In genomic region chr7:87475359-87476178, GRCh38 we compare ENCODE assay signal across 1 cellular context.
TF ChIP-seq lines count a peak whose summit lies in the region.

Gene ABCB4 (minus strand): TSS chr7:87475680. CDS start chr7:87475465, 215 bp downstream.

TF ChIP-seq in HepG2, 621 proteins besides CTCF, POLR2A, EP300 and RAD21 (continued from another document and continues in another):
- TF ChIP-seq IRX3 (CRISPR knock-in tag; IDR thresholded peaks at IDR 0.05; ENCODE audit: borderline replicate concordance, low read depth): 0 out of 2 replicates have a peak, but pooled peaks have one; percentile 75
- peak; percentile 54; the same call in 1 of the 2 replicates for TF ChIP-seq MXD3 (CRISPR knock-in tag; IDR thresholded peaks at IDR 0.05)
- no peak for TF ChIP-seq BRF2 (CRISPR knock-in tag; IDR thresholded peaks at IDR 0.05)
- TF ChIP-seq MAFG (CRISPR knock-in tag; IDR thresholded peaks at IDR 0.05): no peak
- TF ChIP-seq ZSCAN20 (CRISPR knock-in tag; IDR thresholded peaks at IDR 0.05; ENCODE audit: borderline replicate concordance): no peak
- no peak for TF ChIP-seq ZNF503 (CRISPR knock-in tag; IDR thresholded peaks at IDR 0.05)
- TF ChIP-seq THRA (CRISPR knock-in tag; IDR thresholded peaks at IDR 0.05; ENCODE audit: borderline replicate concordance): peak; percentile 53
- TF ChIP-seq ZNF350 (CRISPR knock-in tag; IDR thresholded peaks at IDR 0.05; ENCODE audit: borderline replicate concordance, low read depth): 0 out of 2 replicates have a peak, but pooled peaks have one; percentile 6
- TF ChIP-seq CENPBD1 (CRISPR knock-in tag; IDR thresholded peaks at IDR 0.05; ENCODE audit: borderline replicate concordance, low read depth): no peak
- TF ChIP-seq NCOA2 (CRISPR knock-in tag; IDR thresholded peaks at IDR 0.05): no peak; the same call in 1 of the 2 replicates
- no peak for TF ChIP-seq MED8 (CRISPR knock-in tag; IDR thresholded peaks at IDR 0.05; ENCODE audit: insufficient replicate concordance)
- TF ChIP-seq TCF7L2 (IDR thresholded peaks at IDR 0.05; ENCODE audit: low read depth, low read length): no peak
- TF ChIP-seq RFX5 (IDR thresholded peaks at IDR 0.05; ENCODE audit: low read depth, low read length): no peak
- no peak for TF ChIP-seq HBP1 (CRISPR knock-in tag; IDR thresholded peaks at IDR 0.05; ENCODE audit: low read depth)
- TF ChIP-seq ZNF318 (CRISPR knock-in tag; IDR thresholded peaks at IDR 0.05): no peak
- peak; percentile 21 for TF ChIP-seq TEAD3 (CRISPR knock-in tag; optimal IDR thresholded peaks at IDR 0.05; ENCODE audit: borderline replicate concordance)
- TF ChIP-seq ZNF263 (CRISPR knock-in tag; IDR thresholded peaks at IDR 0.05): peak; percentile 14; the same call in 1 of the 2 replicates
- TF ChIP-seq NR2C2 (CRISPR knock-in tag; IDR thresholded peaks at IDR 0.05; ENCODE audit: borderline replicate concordance): no peak
- TF ChIP-seq SATB2 (CRISPR knock-in tag; IDR thresholded peaks at IDR 0.05): no peak
- TF ChIP-seq ELF3 (CRISPR knock-in tag; IDR thresholded peaks at IDR 0.05): no peak
- TF ChIP-seq ZNF335 (CRISPR knock-in tag; IDR thresholded peaks at IDR 0.05): no peak
- TF ChIP-seq ZFYVE20 (CRISPR knock-in tag; IDR thresholded peaks at IDR 0.05; ENCODE audit: borderline replicate concordance, low read depth): peak; percentile 91; the same call in 1 of the 2 replicates
- no peak; the same call in 1 of the 2 replicates for TF ChIP-seq PHF20 (CRISPR knock-in tag; IDR thresholded peaks at IDR 0.05)
- TF ChIP-seq ZNF589 (CRISPR knock-in tag; conservative IDR thresholded peaks at IDR 0.05): no peak
- peak; percentile 43; the same call in 1 of the 2 replicates for TF ChIP-seq ZC3H13 (CRISPR knock-in tag; IDR thresholded peaks at IDR 0.05)
- no peak for TF ChIP-seq FOSL2 (CRISPR knock-in tag; IDR thresholded peaks at IDR 0.05)
- TF ChIP-seq CERS6 (CRISPR knock-in tag; IDR thresholded peaks at IDR 0.05): no peak
- no peak for TF ChIP-seq GPBP1L1 (CRISPR knock-in tag; IDR thresholded peaks at IDR 0.05)
- TF ChIP-seq LCORL (IDR thresholded peaks at IDR 0.05): no peak
- TF ChIP-seq LCORL (CRISPR knock-in tag; IDR thresholded peaks at IDR 0.05): no peak
- no peak for TF ChIP-seq SMAD1 (CRISPR knock-in tag; IDR thresholded peaks at IDR 0.05; ENCODE audit: borderline replicate concordance, low read depth)
- TF ChIP-seq SKIL (CRISPR knock-in tag; IDR thresholded peaks at IDR 0.05; ENCODE audit: borderline replicate concordance): no peak
- TF ChIP-seq HNF4G (IDR thresholded peaks at IDR 0.05; ENCODE audit: borderline replicate concordance, low read depth, low read length): no peak; the same call in 1 of the 2 replicates
- peak; percentile 30; the same call in 1 of the 2 replicates for TF ChIP-seq HNF4G (CRISPR knock-in tag; IDR thresholded peaks at IDR 0.05; ENCODE audit: borderline replicate concordance, low read depth)
- TF ChIP-seq ATAD3A (CRISPR knock-in tag; IDR thresholded peaks at IDR 0.05): no peak
- no peak for TF ChIP-seq CEBPB (IDR thresholded peaks at IDR 0.05; ENCODE audit: borderline replicate concordance, low read depth, low read length)
- TF ChIP-seq CAMTA2 (CRISPR knock-in tag; IDR thresholded peaks at IDR 0.05; ENCODE audit: borderline replicate concordance): no peak
- 0 out of 2 replicates have a peak, but pooled peaks have one; percentile 14 for TF ChIP-seq BCL6 (CRISPR knock-in tag; IDR thresholded peaks at IDR 0.05)
- TF ChIP-seq RFX3 (CRISPR knock-in tag; IDR thresholded peaks at IDR 0.05): no peak
- TF ChIP-seq KDM2A (CRISPR knock-in tag; IDR thresholded peaks at IDR 0.05; ENCODE audit: borderline replicate concordance, low read depth): peak; percentile 57
- TF ChIP-seq ZNF816 (CRISPR knock-in tag; IDR thresholded peaks at IDR 0.05; ENCODE audit: borderline replicate concordance): no peak
- TF ChIP-seq ZNF615 (CRISPR knock-in tag; IDR thresholded peaks at IDR 0.05; ENCODE audit: borderline replicate concordance): no peak
- no peak for TF ChIP-seq FOSL1 (CRISPR knock-in tag; IDR thresholded peaks at IDR 0.05; ENCODE audit: borderline replicate concordance)
